9 cellular contexts compared by ENCODE assay signal in the genomic region with DNA sequence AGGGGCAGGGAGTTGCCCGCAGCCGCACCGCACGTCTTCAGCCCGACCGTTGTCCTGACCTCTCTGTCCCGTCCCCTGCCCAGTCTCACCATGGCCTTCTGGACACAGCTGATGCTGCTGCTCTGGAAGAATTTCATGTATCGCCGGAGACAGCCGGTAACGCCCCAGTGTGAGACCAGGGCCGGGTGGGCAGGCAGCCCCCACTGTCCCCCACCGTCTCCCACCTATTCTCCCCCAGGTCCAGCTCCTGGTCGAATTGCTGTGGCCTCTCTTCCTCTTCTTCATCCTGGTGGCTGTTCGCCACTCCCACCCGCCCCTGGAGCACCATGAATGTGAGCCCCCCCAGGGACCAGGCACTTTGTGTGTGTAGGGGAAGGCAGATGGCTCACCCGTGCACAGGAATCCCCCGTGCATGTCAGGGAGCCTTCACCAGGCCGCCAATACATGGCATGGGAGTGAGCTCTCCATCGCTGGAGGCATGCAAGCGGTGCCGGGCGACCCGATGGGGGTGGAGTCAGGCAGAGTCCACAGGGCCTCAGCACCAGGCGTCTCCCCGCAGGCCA. TPM values are rescaled to one million over a fixed set of nuclear protein-coding genes. Genes with fewer than 3 reads are reported as not detected.
DNase-seq lines count a peak whose midpoint lies in the region; ATAC-seq and TF ChIP-seq lines count a peak whose summit lies in the region.
"Had no signal": no experiment of that assay in that cellular context is flagged by ENCODE, and none has a peak within 500 bp of the region (broad histone marks: within the 10 kb centered on the region; RNA-seq: fewer than 3 reads in every experiment).

No MANE protein-coding gene starts in this region.

- no peak for ATAC-seq in GM21786 (IDR thresholded peaks at IDR 0.05; ENCODE audit: unreplicated experiment)

- H3K9me3 ChIP-seq in A673 (ENCODE audit: low read depth, low read length, poor library complexity, severe bottlenecking) (no peaks in the 10 kb centered on the region), HUES6 (ENCODE audit: control insufficient read depth, insufficient read depth, low read depth, low read length) (no peaks in the 10 kb centered on the region), mononuclear cell (ENCODE audit: low read depth, low read length) (no peaks in the 10 kb centered on the region)

- POLR2A ChIA-PET in A673 (lab: Charles Lee; ENCODE audit: low non-redundant PET), result interaction anchor here (0.6 kb wide), 2 partner anchors 10 to 12 kb away, joined by 3 to 4 read pairs; no protein-coding TSS in a partner anchor

- BruUV-seq in A673 (replicated peaks; lab: Mats Ljungman, UMichigan), result no TSS peak

- peak overlapping the region; percentile 54 for H3K4me3 ChIP-seq in A673 (ENCODE audit: low read depth, low read length, poor library complexity, severe bottlenecking)
- H3K4me3 ChIP-seq in HUES6 (ENCODE audit: low read depth, low read length), result peak overlapping the region; percentile 67
- H3K4me3 ChIP-seq in brain microvascular endothelial cell (ENCODE audit: low read depth, low read length), result peak overlapping the region; percentile 52
- peak overlapping the region; percentile 89 for H3K4me3 ChIP-seq in mononuclear cell (ENCODE audit: low read length)

- H3K4me1 ChIP-seq in A673 (ENCODE audit: insufficient read depth, low read length, poor library complexity, severe bottlenecking) (peaks cover 31% of the 10 kb centered on the region), HUES6 (ENCODE audit: control insufficient read depth, insufficient read depth, low read length) (peaks cover 9% of the 10 kb centered on the region; the same call in 1 of the 2 replicates), mononuclear cell (ENCODE audit: insufficient read depth, low read length) (peaks cover 56% of the 10 kb centered on the region)

- DNase-seq in A673 (ENCODE audit: low spot score), result no peak
- no peak for DNase-seq in brain microvascular endothelial cell
- no peak for DNase-seq in NCI-H1048 (lab: John Stamatoyannopoulos, UW)
- no peak for DNase-seq in mesenteric fat pad (ENCODE audit: low spot score)
- DNase-seq in T1000 (lab: John Stamatoyannopoulos, UW), result no peak

- in situ Hi-C loops in brain microvascular endothelial cell (cut with HindIII; ENCODE audit: low pct_ligation_motif_present, low sequenced_read_pairs), result no loop called here

- CTCF ChIA-PET in A673 (lab: Charles Lee), result interaction anchor here (0.5 kb wide), 1 partner anchor 153 kb away, joined by 3 read pairs; no protein-coding TSS in a partner anchor

- peaks cover 6% of the 10 kb centered on the region for H3K36me3 ChIP-seq in A673 (ENCODE audit: insufficient read depth, low read length, poor library complexity, severe bottlenecking)
- H3K36me3 ChIP-seq in HUES6 (ENCODE audit: control insufficient read depth, insufficient read depth, low read length), result peaks cover 21% of the 10 kb centered on the region
- peaks cover 26% of the 10 kb centered on the region for H3K36me3 ChIP-seq in brain microvascular endothelial cell (replicated peaks)

- intact Hi-C loops in A673 (cut with micrococcal nuclease; ENCODE audit: unreplicated experiment), result no loop called here

- TF ChIP-seq CTCF in A673 (conservative IDR thresholded peaks at IDR 0.05; ENCODE audit: low read depth, low read length), result no peak
- no peak for TF ChIP-seq CTCF in brain microvascular endothelial cell (IDR thresholded peaks at IDR 0.05; ENCODE audit: low read depth, low read length, missing control alignments)

- H3K27ac ChIP-seq in A673 (ENCODE audit: low read depth, low read length, poor library complexity, severe bottlenecking) (peak overlapping the region; percentile 73), HUES6 (ENCODE audit: low read depth, low read length) (no peak overlapping the region), brain microvascular endothelial cell (no peak overlapping the region)

- H3K27me3 ChIP-seq in A673 (replicated peaks; ENCODE audit: insufficient read depth, low read depth, low read length, poor library complexity), result no peaks in the 10 kb centered on the region
- no peaks in the 10 kb centered on the region for H3K27me3 ChIP-seq in HUES6 (ENCODE audit: control insufficient read depth, insufficient read depth, low read length)
- H3K27me3 ChIP-seq in brain microvascular endothelial cell (replicated peaks), result no peaks in the 10 kb centered on the region
- H3K27me3 ChIP-seq in mononuclear cell (ENCODE audit: insufficient read depth, low read length), result no peaks in the 10 kb centered on the region

- H3K9ac ChIP-seq in HUES6 (ENCODE audit: low read length), result no peak overlapping the region

RNA-seq across cellular contexts. Expression of a gene that starts 1.4 kb away (rescaled TPM):
- total RNA-seq in A673 (2021) (12.0 and 21.2 TPM in 2 replicates), mononuclear cell (28.2 TPM), mesenteric fat pad (19.9 TPM)

RNA-seq across cellular contexts. Expression of a gene that starts 14.9 kb away (rescaled TPM):
- total RNA-seq in A673 (2021) (112 and 146 TPM in 2 replicates), mononuclear cell (152 TPM), mesenteric fat pad (124 TPM)

RNA-seq across cellular contexts. Expression of a gene that starts 20.0 kb away (rescaled TPM):
- total RNA-seq in A673 (2021), result not detected in 2 replicates
- not detected for total RNA-seq in mononuclear cell
- not detected for total RNA-seq in mesenteric fat pad
- total RNA-seq: temporal lobe had no signal

RNA-seq across cellular contexts. Expression of a gene that starts 20.4 kb away (rescaled TPM):
- total RNA-seq in A673 (2021), result 151 and 170 TPM in 2 replicates
- 83.0 TPM for total RNA-seq in mononuclear cell
- total RNA-seq in mesenteric fat pad, result 143 TPM

RNA-seq across cellular contexts. Expression of a gene that starts 25.6 kb away (rescaled TPM):
- total RNA-seq in A673 (2021), result 3.2 and 3.4 TPM in 2 replicates
- 261 TPM for total RNA-seq in mononuclear cell
- 25.5 TPM for total RNA-seq in mesenteric fat pad
